14 cellular contexts compared by ENCODE assay signal in the genomic region with DNA sequence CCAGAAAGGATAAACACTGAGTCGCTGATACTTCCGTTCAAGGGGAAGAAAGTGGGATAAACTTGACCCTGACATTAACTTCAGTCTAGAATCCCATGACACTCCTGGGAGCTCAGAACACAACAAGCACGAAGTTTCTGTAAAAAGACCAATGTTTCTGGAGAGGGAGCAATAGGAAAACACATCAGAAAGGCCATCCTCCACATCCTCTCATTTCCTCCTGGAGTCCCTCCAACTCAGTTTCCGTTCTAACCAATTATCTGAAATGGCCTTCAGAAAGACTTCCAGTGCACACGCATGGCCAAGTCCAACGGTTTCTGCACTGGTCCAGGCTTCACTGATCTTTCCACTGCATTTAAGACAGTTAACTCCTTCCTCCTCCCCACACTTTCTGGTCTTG.
DNase-seq lines count a peak whose midpoint lies in the region; ATAC-seq and TF ChIP-seq lines count a peak whose summit lies in the region.
"Had no signal": no experiment of that assay in that cellular context is flagged by ENCODE, and none has a peak within 500 bp of the region (broad histone marks: within the 10 kb centered on the region; RNA-seq: fewer than 3 reads in every experiment).

No MANE protein-coding gene starts in this region.

- H3K4me3 ChIP-seq in GM23248 (no peak overlapping the region), cardiac fibroblast (replicated peaks in 1 of 2; ENCODE audit: low read depth in 2 of 2, low read length in 2 of 2) (no peak overlapping the region), right cardiac atrium (ENCODE audit: low read length) (no peak overlapping the region), stomach (no peak overlapping the region)
- H3K4me3 ChIP-seq: MG63, SJCRH30 had no signal

- H2AFZ ChIP-seq in GM23248, result 0 out of 2 replicates have a peak overlapping the region, but pooled peaks have one; percentile 15

- intact Hi-C loops in right cardiac atrium (cut with DNase I) (no loop called here), stomach (cut with DNase I; ENCODE audit: low total_unique reads) (no loop called here)

- no peak for TF ChIP-seq POLR2A in stomach (IDR thresholded peaks at IDR 0.05)

- no peaks in the 10 kb centered on the region for H3K27me3 ChIP-seq in GM23248 (replicated peaks; ENCODE audit: insufficient read depth)
- H3K27me3 ChIP-seq in right cardiac atrium (ENCODE audit: control insufficient read depth, insufficient read depth), result no peaks in the 10 kb centered on the region
- no peaks in the 10 kb centered on the region for H3K27me3 ChIP-seq in stomach
- H3K27me3 ChIP-seq: SJCRH30 had no signal

- ATAC-seq in right cardiac atrium (peak; percentile 57 to 78), GM21360 (IDR thresholded peaks at IDR 0.05; ENCODE audit: unreplicated experiment) (no peak)

- no peaks in the 10 kb centered on the region for H4K20me1 ChIP-seq in GM23248 (ENCODE audit: insufficient read depth)

- H3K27ac ChIP-seq in GM23248, result no peak overlapping the region
- H3K27ac ChIP-seq in right cardiac atrium (ENCODE audit: low read length), result peak overlapping the region; percentile 71
- H3K27ac ChIP-seq in stomach, result peak overlapping the region in 4 of 5 donors; percentile 74 to 95 (median 78)
- H3K27ac ChIP-seq: SJCRH30 had no signal

- peaks cover 8% of the 10 kb centered on the region for H3F3A ChIP-seq in GM23248 (ENCODE audit: insufficient read depth)

- H3K79me2 ChIP-seq in GM23248 (ENCODE audit: insufficient read depth), result no peaks in the 10 kb centered on the region

- no peaks in the 10 kb centered on the region for H3K9me2 ChIP-seq in GM23248 (ENCODE audit: insufficient read depth)

- TF ChIP-seq CTCF in cardiac fibroblast (IDR thresholded peaks at IDR 0.05; ENCODE audit: low read depth, low read length), result no peak
- TF ChIP-seq CTCF in stomach (IDR thresholded peaks at IDR 0.05), result no peak

- peak overlapping the region; percentile 3 for H3K4me2 ChIP-seq in GM23248 (ENCODE audit: unreplicated experiment)

- H3K36me3 ChIP-seq in GM23248 (ENCODE audit: low read depth), result no peaks in the 10 kb centered on the region
- H3K36me3 ChIP-seq in stomach, result no peaks in the 10 kb centered on the region
- H3K36me3 ChIP-seq: MG63, SJCRH30 had no signal

- H3K9me3 ChIP-seq in GM23248 (ENCODE audit: low read depth) (no peaks in the 10 kb centered on the region), right cardiac atrium (ENCODE audit: control insufficient read depth, low read length) (no peaks in the 10 kb centered on the region), stomach (no peaks in the 10 kb centered on the region)
- H3K9me3 ChIP-seq: MG63, SJCRH30 had no signal

- H3K9ac ChIP-seq in GM23248, result no peak overlapping the region

- in situ Hi-C loops in GM23248 (cut with MboI), result no loop called here

- no peak for TF ChIP-seq EP300 in stomach (IDR thresholded peaks at IDR 0.05)

- DNase-seq in GM23248 (peak; percentile 44), cardiac fibroblast (ENCODE audit: low read depth in 2 of 2) (peak; percentile 18 to 87), right cardiac atrium (peak; percentile 44 to 62 (median 51)), stomach (no peak), DMS114 treated with DMSO at 0.1 percent for 48 hours (lab: John Stamatoyannopoulos, UW; ENCODE audit: unreplicated experiment) (no peak), pons (ENCODE audit: low spot score) (no peak), NCI-H2107 (lab: John Stamatoyannopoulos, UW) (no peak)
- DNase-seq: activated CD4-positive, CD25-positive, alpha-beta regulatory T cell treated with anti-CD3 and anti-CD28 coated beads, Interleukin-2, amount 50 U/mL, for 72 hours; activated T-cell treated with anti-CD3 and anti-CD28 coated beads, Interleukin-2, amount 50 U/mL, for 48 hours; CD4-positive, CD25-positive, alpha-beta regulatory T cell; head of caudate nucleus; MG63; SJCRH30 had no signal

- H3K4me1 ChIP-seq in GM23248 (ENCODE audit: insufficient read depth) (peaks cover 16% of the 10 kb centered on the region), right cardiac atrium (ENCODE audit: control insufficient read depth, insufficient read depth, low read length) (peaks cover 20% of the 10 kb centered on the region), stomach (peaks cover 31 to 78% (median 58%) of the 10 kb centered on the region in 4 donors)

- 12 to 19% methylated on average over 6 of the region's 6 CpGs for WGBS in GM23248 (ENCODE audit: low coverage in 1 of 2, low lambda C conversion rate in 2 of 2, missing lambda C conversion rate in 2 of 2), 2 experiments
- 13% methylated on average over 6 of the region's 6 CpGs for WGBS in right cardiac atrium
- 29 to 46% (median 41%) methylated on average over 6 of the region's 6 CpGs for WGBS in stomach, 5 donors

Comparison
In these comparisons a context has a peak if more than half of its experiments do, and no peak if none do; other contexts are left out.
1. DNase-seq: peak in GM23248 (single experiment), cardiac fibroblast (2 of 2) and right cardiac atrium (3 of 3); none in stomach (single experiment), DMS114 treated with DMSO at 0.1 percent for 48 hours (single experiment), pons (single experiment) and NCI-H2107 (single experiment).